ENCODE assay signal across 23 cellular contexts in genomic region chr10:97383159-97383558, GRCh38.
"Had no signal": no experiment of that assay in that cellular context is flagged by ENCODE, and none has a peak within 500 bp of the region (broad histone marks: within the 10 kb centered on the region; RNA-seq: fewer than 3 reads in every experiment).

No MANE protein-coding gene starts in this region.

- H3K27ac Mint-ChIP-seq: dendritic cell treated with granulocyte-macrophage colony-stimulating factor and Interleukin-4, amounts not matched to agents 40 ng/mL and 50 ng/mL, for 4 days; endodermal cell; progenitor cell of endocrine pancreas; stimulated activated naive CD8-positive, alpha-beta T cell treated with anti-CD3 and anti-CD28 coated beads, Interleukin-15, amount 100 ng/mL, for 72 hours had no signal

- H3K4me1 ChIP-seq: gastrocnemius medialis, lower lobe of right lung, parathyroid adenoma, right lobe of liver, suprapubic skin, transverse colon, upper lobe of right lung, uterus had no signal

- DNase-seq: central memory CD4-positive, alpha-beta T cell; effector CD8-positive, alpha-beta T cell; endodermal cell; gastrocnemius medialis; head of caudate nucleus; left ventricle myocardium superior; lower lobe of right lung; naive B cell; right lobe of liver; small intestine; stimulated activated CD4-positive, alpha-beta T cell treated with anti-CD3 and anti-CD28 coated beads, Interleukin-15, amount 100 ng/mL, for 24 hours; stimulated activated CD4-positive, alpha-beta T cell treated with anti-CD3 and anti-CD28 coated beads, Interleukin-2, amount 100 ng/mL, for 48 hours; stimulated activated naive CD4-positive, alpha-beta T cell; stimulated activated naive CD8-positive, alpha-beta T cell treated with anti-CD3 and anti-CD28 coated beads, Interleukin-15, amount 100 ng/mL, for 72 hours; transverse colon; upper lobe of right lung; uterus had no signal

- H3K27ac ChIP-seq: esophagus muscularis mucosa, gastrocnemius medialis, lower lobe of right lung, parathyroid adenoma, right lobe of liver, suprapubic skin, transverse colon, upper lobe of right lung, uterus had no signal

- ATAC-seq: gastrocnemius medialis; left ventricle myocardium superior; lower lobe of right lung; right lobe of liver; stimulated activated naive CD8-positive, alpha-beta T cell treated with anti-CD3 and anti-CD28 coated beads, Interleukin-15, amount 100 ng/mL, for 72 hours; upper lobe of right lung had no signal

- H3K4me1 Mint-ChIP-seq: endodermal cell; memory B cell; stimulated activated naive CD8-positive, alpha-beta T cell treated with anti-CD3 and anti-CD28 coated beads, Interleukin-15, amount 100 ng/mL, for 72 hours had no signal

- H3K4me3 ChIP-seq: esophagus muscularis mucosa, gastrocnemius medialis, lower lobe of right lung, right lobe of liver, suprapubic skin, transverse colon, upper lobe of right lung, uterus had no signal

- H3K4me3 Mint-ChIP-seq: dendritic cell treated with granulocyte-macrophage colony-stimulating factor and Interleukin-4, amounts not matched to agents 40 ng/mL and 50 ng/mL, for 4 days; endodermal cell; memory B cell; naive B cell; stimulated activated naive CD8-positive, alpha-beta T cell treated with anti-CD3 and anti-CD28 coated beads, Interleukin-15, amount 100 ng/mL, for 72 hours had no signal

- H3K9me3 Mint-ChIP-seq: dendritic cell treated with granulocyte-macrophage colony-stimulating factor and Interleukin-4, amounts not matched to agents 40 ng/mL and 50 ng/mL, for 4 days; endodermal cell; memory B cell; naive B cell; stimulated activated naive CD8-positive, alpha-beta T cell treated with anti-CD3 and anti-CD28 coated beads, Interleukin-15, amount 100 ng/mL, for 72 hours had no signal

- H3K36me3 ChIP-seq: uterus had no signal

- H3K27me3 Mint-ChIP-seq: dendritic cell treated with granulocyte-macrophage colony-stimulating factor and Interleukin-4, amounts not matched to agents 40 ng/mL and 50 ng/mL, for 4 days; memory B cell; naive B cell; progenitor cell of endocrine pancreas; stimulated activated naive CD8-positive, alpha-beta T cell treated with anti-CD3 and anti-CD28 coated beads, Interleukin-15, amount 100 ng/mL, for 72 hours had no signal

- H3K27me3 ChIP-seq: esophagus muscularis mucosa, gastrocnemius medialis, right lobe of liver, suprapubic skin, transverse colon, upper lobe of right lung, uterus had no signal

- H3K9me3 ChIP-seq: esophagus muscularis mucosa, gastrocnemius medialis, lower lobe of right lung, right lobe of liver, suprapubic skin, transverse colon, upper lobe of right lung, uterus had no signal
